Comparison of ENCODE assay signal across 10 cellular contexts in the genomic region with DNA sequence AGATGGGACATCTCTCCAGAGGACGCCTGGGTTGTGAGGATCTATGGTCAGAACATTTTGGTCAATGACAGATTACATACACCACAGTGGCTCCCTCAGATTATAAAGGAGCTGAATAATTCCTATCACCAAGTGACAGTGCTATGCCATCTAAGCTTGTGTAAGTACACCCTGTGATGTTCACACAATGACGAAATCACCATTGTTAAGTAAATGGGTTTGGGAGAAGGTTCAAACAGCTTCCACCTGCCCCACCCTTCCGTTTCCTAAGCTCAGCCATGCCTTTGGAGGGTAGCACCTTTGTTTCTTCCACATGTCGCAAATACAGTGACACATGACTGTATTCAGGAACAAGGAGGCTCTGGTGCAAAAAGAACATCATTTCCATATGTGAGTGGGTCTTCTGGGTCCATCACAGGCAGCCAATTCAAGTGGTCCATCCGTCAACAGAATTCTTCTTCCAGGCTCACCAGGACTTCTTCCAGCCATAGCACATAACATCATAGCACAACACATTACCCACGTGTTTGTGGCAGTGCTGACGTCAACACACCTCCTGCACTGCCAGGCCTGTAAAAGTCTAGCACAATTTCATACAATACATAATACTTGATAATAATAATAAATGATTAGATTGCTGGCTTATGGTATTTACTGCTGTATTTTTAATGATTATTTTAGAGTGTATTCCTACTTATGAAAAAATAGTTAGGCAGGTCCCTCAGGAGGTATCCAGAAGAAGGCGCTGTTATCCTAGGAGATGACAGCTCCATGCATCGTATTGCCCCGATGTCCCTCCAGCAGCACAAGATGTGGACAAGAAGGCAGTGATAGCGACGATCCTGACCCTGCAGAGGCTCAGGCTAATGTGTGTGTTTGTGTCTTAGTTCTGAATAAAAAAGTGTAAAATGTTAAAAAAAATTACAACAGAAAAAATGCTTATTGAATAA.
DNase-seq lines count a peak whose midpoint lies in the region; ATAC-seq, FAIRE-seq and TF ChIP-seq lines count a peak whose summit lies in the region.
"Had no signal": no experiment of that assay in that cellular context is flagged by ENCODE, and none has a peak within 500 bp of the region (broad histone marks: within the 10 kb centered on the region; RNA-seq: fewer than 3 reads in every experiment).

No MANE protein-coding gene starts in this region.

- no peak for TF ChIP-seq POLR2A in GM12891 (IDR thresholded peaks at IDR 0.05; ENCODE audit: low read depth, low read length)

- no peak overlapping the region for H2AFZ ChIP-seq in DND-41 (ENCODE audit: low read depth, low read length)

- peak; percentile 20 for DNase-seq in DND-41
- peak; percentile 68 for DNase-seq in NOMO-1 treated with dmso at 0.1 percent for 144 hours (lab: John Stamatoyannopoulos, UW; ENCODE audit: unreplicated experiment)
- peak in 2 of 3 experiments; percentile 7 to 15 for DNase-seq in effector memory CD8-positive, alpha-beta T cell
- peak; percentile 45 for DNase-seq in natural killer cell
- no peak for DNase-seq in GM12891 (ENCODE audit: insufficient read length, low spot score)
- no peak for DNase-seq in NCI-H1048 (lab: John Stamatoyannopoulos, UW)
- no peak for DNase-seq in NCI-H2196 treated with DMSO at 0.1 percent for 48 hours (lab: John Stamatoyannopoulos, UW; ENCODE audit: unreplicated experiment)
- DNase-seq: activated effector memory CD4-positive, alpha-beta T cell treated with anti-CD3 and anti-CD28 coated beads, Interleukin-2, amount 50 U/mL, for 16 hours had no signal

- H3K27ac ChIP-seq in DND-41 (ENCODE audit: low read length), result no peak overlapping the region

- H3K79me2 ChIP-seq in DND-41 (ENCODE audit: insufficient read depth, low read length), result no peaks in the 10 kb centered on the region

- TF ChIP-seq CTCF in DND-41 (IDR thresholded peaks at IDR 0.05; ENCODE audit: borderline replicate concordance, extremely low read depth, low read length, poor library complexity, severe bottlenecking) (peak; percentile 54), natural killer cell (IDR thresholded peaks at IDR 0.05) (no peak)

- H3K36me3 ChIP-seq in DND-41 (ENCODE audit: insufficient read depth, low read length), result no peaks in the 10 kb centered on the region

- H3K36me3 Mint-ChIP-seq in effector memory CD8-positive, alpha-beta T cell (ENCODE audit: insufficient read depth), result no peaks in the 10 kb centered on the region
- no peaks in the 10 kb centered on the region for H3K36me3 Mint-ChIP-seq in natural killer cell

- no peaks in the 10 kb centered on the region for H4K20me1 ChIP-seq in DND-41 (ENCODE audit: insufficient read depth, low read length)

- no peak overlapping the region for H3K9ac ChIP-seq in DND-41 (ENCODE audit: low read depth, low read length)

- intact Hi-C loops in natural killer cell (cut with micrococcal nuclease), result no loop called here

- ATAC-seq in DND-41 (ENCODE audit: insufficient read depth, low read depth), result peak; percentile 37; the same call in 1 of the 3 replicates
- ATAC-seq in effector memory CD8-positive, alpha-beta T cell (replicated peaks), result peak; percentile 78
- peak; percentile 82 to 93 (median 89) for ATAC-seq in natural killer cell
- ATAC-seq in GM21447 (IDR thresholded peaks at IDR 0.05; ENCODE audit: unreplicated experiment), result no peak

- no peak overlapping the region for H3K4me3 ChIP-seq in DND-41 (ENCODE audit: low read depth in 1 of 2, low read length in 2 of 2)

- H3K4me1 ChIP-seq in DND-41 (ENCODE audit: insufficient read depth, low read length), result peaks cover under 1% of the 10 kb centered on the region; the same call in 1 of the 2 replicates

- no peaks in the 10 kb centered on the region for H3K9me3 Mint-ChIP-seq in effector memory CD8-positive, alpha-beta T cell
- no peaks in the 10 kb centered on the region for H3K9me3 Mint-ChIP-seq in natural killer cell

- H3K4me3 Mint-ChIP-seq in effector memory CD8-positive, alpha-beta T cell, result no peak overlapping the region
- H3K4me3 Mint-ChIP-seq in natural killer cell, result no peak overlapping the region

- no peaks in the 10 kb centered on the region for H3K27me3 Mint-ChIP-seq in effector memory CD8-positive, alpha-beta T cell
- peaks cover 2 to 9% of the 10 kb centered on the region in 2 donors for H3K27me3 Mint-ChIP-seq in natural killer cell (ENCODE audit: low read depth in 2 of 2)

- H3K27ac Mint-ChIP-seq in effector memory CD8-positive, alpha-beta T cell, result peak overlapping the region in 1 of 2 donors; percentile 25
- peak overlapping the region; percentile 75 to 83 for H3K27ac Mint-ChIP-seq in natural killer cell

- H3K4me2 ChIP-seq in DND-41 (ENCODE audit: insufficient read depth, low read length), result no peak overlapping the region

- no peak for FAIRE-seq in GM12891 (lab: Jason Lieb, UNC)
- FAIRE-seq: frontal cortex had no signal

- H3K9me3 ChIP-seq in DND-41 (ENCODE audit: insufficient read depth, low read length, severe bottlenecking), result no peaks in the 10 kb centered on the region

- no peaks in the 10 kb centered on the region for H3K27me3 ChIP-seq in DND-41 (ENCODE audit: insufficient read depth, low read length, poor library complexity)

- H3K4me1 Mint-ChIP-seq in effector memory CD8-positive, alpha-beta T cell (ENCODE audit: low read depth in 2 of 2), result peaks cover 3 to 7% of the 10 kb centered on the region in 2 donors
- H3K4me1 Mint-ChIP-seq in natural killer cell, result peaks cover 14 to 31% of the 10 kb centered on the region in 2 donors

TF ChIP-seq in GM12891, 5 proteins besides CTCF, POLR2A, EP300 and RAD21:
- TF ChIP-seq POLR2AphosphoS5 (IDR thresholded peaks at IDR 0.05; ENCODE audit: low read depth, low read length), result no peak
- no peak for TF ChIP-seq SPI1 (IDR thresholded peaks at IDR 0.05; ENCODE audit: low read depth, low read length)
- TF ChIP-seq PAX5 (IDR thresholded peaks at IDR 0.05; ENCODE audit: insufficient read depth, low read length, severe bottlenecking), result no peak
- TF ChIP-seq POU2F2 (IDR thresholded peaks at IDR 0.05; ENCODE audit: low read depth, low read length), result no peak
- TF ChIP-seq TAF1 (IDR thresholded peaks at IDR 0.05; ENCODE audit: low read depth, low read length), result no peak

Comparison
In these comparisons a context has a peak if more than half of its experiments do, and no peak if none do; other contexts are left out.
1. DNase-seq: peak in DND-41 (single experiment), NOMO-1 treated with dmso at 0.1 percent for 144 hours (single experiment), effector memory CD8-positive, alpha-beta T cell (2 of 3) and natural killer cell (single experiment); none in GM12891 (single experiment), NCI-H1048 (single experiment) and NCI-H2196 treated with DMSO at 0.1 percent for 48 hours (single experiment).